Comparison of ENCODE assay signal across 16 cellular contexts in the genomic region with DNA sequence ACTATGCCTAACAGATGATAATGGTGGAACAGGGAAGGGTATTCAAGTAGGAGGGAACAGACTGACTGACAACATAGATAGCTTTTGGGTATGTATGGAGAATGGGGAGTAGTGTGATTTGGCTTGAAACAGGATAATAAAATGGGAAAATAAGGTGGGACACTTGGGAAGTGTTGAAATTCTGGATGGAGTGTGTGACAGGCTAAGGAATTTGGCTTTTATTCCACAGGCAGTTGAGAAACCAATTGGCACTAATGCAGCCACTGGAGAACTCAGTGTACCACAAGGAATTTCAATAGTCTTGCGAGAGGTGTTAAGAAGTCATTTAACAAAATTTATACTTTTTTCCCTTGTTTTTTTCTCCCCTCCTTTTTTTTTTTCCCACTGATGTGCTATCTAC.
A peak's percentile ranks its signal among the peaks of the same experiment; 100 is the strongest.
DNase-seq lines count a peak whose midpoint lies in the region; ATAC-seq and TF ChIP-seq lines count a peak whose summit lies in the region.
"Had no signal": no experiment of that assay in that cellular context is flagged by ENCODE, and none has a peak within 500 bp of the region (broad histone marks: within the 10 kb centered on the region; RNA-seq: fewer than 3 reads in every experiment).

No MANE protein-coding gene starts in this region.

- H3K4me3 Mint-ChIP-seq in mesothelial cell of epicardium: no peak overlapping the region
- H3K4me3 Mint-ChIP-seq: CD4-positive, alpha-beta T cell; CD8-positive, alpha-beta T cell had no signal

- no peak for DNase-seq in omental fat pad (ENCODE audit: low spot score)
- no peak for DNase-seq in sciatic nerve (ENCODE audit: low spot score)
- no peak for DNase-seq in activated effector memory CD4-positive, alpha-beta T cell treated with anti-CD3 and anti-CD28 coated beads, Interleukin-2, amount 50 U/mL, for 16 hours
- DNase-seq in mesothelial cell of epicardium (ENCODE audit: low spot score in 2 of 2, unreplicated experiment in 2 of 2): no peak
- DNase-seq: ACHN; BE2C; Caco-2; Calu3; CD4-positive, alpha-beta T cell; CD8-positive, alpha-beta T cell; DMS79 treated with DMSO at 0.1 percent for 48 hours; GF-D8 had no signal

- H3K36me3 Mint-ChIP-seq in mesothelial cell of epicardium: no peaks in the 10 kb centered on the region
- H3K36me3 Mint-ChIP-seq: CD8-positive, alpha-beta T cell had no signal

- no peaks in the 10 kb centered on the region for H3K9me3 ChIP-seq in subcutaneous abdominal adipose tissue (ENCODE audit: control insufficient read depth in 5 of 5, low read length in 5 of 5)
- H3K9me3 ChIP-seq: BE2C, BLaER1, Caco-2 had no signal

- H3K27ac ChIP-seq in subcutaneous abdominal adipose tissue (ENCODE audit: low read depth, low read length): peak overlapping the region; percentile 78
- H3K27ac ChIP-seq: 22Rv1, BLaER1, C4-2B had no signal

- ATAC-seq in omental fat pad (ENCODE audit: low FRiP score) (peak; percentile 66), sciatic nerve (peak; percentile 53)
- ATAC-seq: CD8-positive, alpha-beta T cell had no signal

- peaks cover 0 to 31% (median 16%) of the 10 kb centered on the region in 5 donors for H3K4me1 ChIP-seq in subcutaneous abdominal adipose tissue (ENCODE audit: control insufficient read depth in 5 of 5, insufficient read depth in 5 of 5, low read length in 5 of 5)
- H3K4me1 ChIP-seq: BE2C, BLaER1, Caco-2 had no signal

- H3K36me3 ChIP-seq in subcutaneous abdominal adipose tissue (ENCODE audit: control insufficient read depth in 5 of 5, insufficient read depth in 5 of 5, low read length in 5 of 5): no peaks in the 10 kb centered on the region
- H3K36me3 ChIP-seq: BE2C, BLaER1 had no signal

- no peak overlapping the region for H3K4me3 ChIP-seq in subcutaneous abdominal adipose tissue (ENCODE audit: low read depth in 1 of 5, low read length in 5 of 5)
- H3K4me3 ChIP-seq: BLaER1 had no signal

- no peaks in the 10 kb centered on the region for H3K27me3 ChIP-seq in subcutaneous abdominal adipose tissue (ENCODE audit: control insufficient read depth in 5 of 5, insufficient read depth in 4 of 5, low read length in 5 of 5)
- H3K27me3 ChIP-seq: BE2C, BLaER1 had no signal

- H3K9me3 Mint-ChIP-seq in mesothelial cell of epicardium: peaks cover 2% of the 10 kb centered on the region

- no peak overlapping the region for H3K9ac ChIP-seq in subcutaneous abdominal adipose tissue (ENCODE audit: low read length in 5 of 5)
- H3K9ac ChIP-seq: BLaER1 had no signal

- intact Hi-C loops in sciatic nerve (cut with DNase I): no loop called here

- H3K4me1 Mint-ChIP-seq in mesothelial cell of epicardium: no peaks in the 10 kb centered on the region

- H3K27me3 Mint-ChIP-seq in mesothelial cell of epicardium (ENCODE audit: low read depth): no peaks in the 10 kb centered on the region
- H3K27me3 Mint-ChIP-seq: CD4-positive, alpha-beta T cell had no signal

- no peak overlapping the region for H3K27ac Mint-ChIP-seq in mesothelial cell of epicardium
- H3K27ac Mint-ChIP-seq: CD4-positive, alpha-beta T cell; CD8-positive, alpha-beta T cell had no signal

- TF ChIP-seq CTCF in omental fat pad (IDR thresholded peaks at IDR 0.05) (no peak), mesothelial cell of epicardium (IDR thresholded peaks at IDR 0.05; ENCODE audit: unreplicated experiment) (no peak)
